In the genomic region with DNA sequence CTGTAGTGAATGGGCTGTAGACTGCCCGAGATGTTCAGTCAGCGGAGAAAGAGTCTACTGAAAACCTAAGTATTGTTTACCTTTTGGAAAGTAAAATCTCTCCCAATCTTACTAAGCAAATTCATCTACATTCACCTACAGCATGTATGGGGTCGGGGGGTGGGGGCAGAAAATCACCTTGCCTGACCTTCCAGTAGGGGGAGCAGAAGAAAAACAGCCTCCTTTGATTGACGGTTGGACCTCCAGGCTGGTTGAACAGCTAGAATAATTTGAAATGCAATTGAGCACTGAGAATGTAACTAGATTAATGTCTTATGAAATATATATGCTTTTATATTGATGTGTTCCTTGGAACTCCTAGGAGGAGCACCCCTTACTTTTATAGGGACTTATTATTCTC, we compare ENCODE assay signal across 1 cellular context.
TF ChIP-seq lines count a peak whose summit lies in the region.

No MANE protein-coding gene starts in this region.

TF ChIP-seq in WTC11, 78 proteins besides CTCF, POLR2A, EP300 and RAD21 (continued from another document):
- TF ChIP-seq, protein P1, sequence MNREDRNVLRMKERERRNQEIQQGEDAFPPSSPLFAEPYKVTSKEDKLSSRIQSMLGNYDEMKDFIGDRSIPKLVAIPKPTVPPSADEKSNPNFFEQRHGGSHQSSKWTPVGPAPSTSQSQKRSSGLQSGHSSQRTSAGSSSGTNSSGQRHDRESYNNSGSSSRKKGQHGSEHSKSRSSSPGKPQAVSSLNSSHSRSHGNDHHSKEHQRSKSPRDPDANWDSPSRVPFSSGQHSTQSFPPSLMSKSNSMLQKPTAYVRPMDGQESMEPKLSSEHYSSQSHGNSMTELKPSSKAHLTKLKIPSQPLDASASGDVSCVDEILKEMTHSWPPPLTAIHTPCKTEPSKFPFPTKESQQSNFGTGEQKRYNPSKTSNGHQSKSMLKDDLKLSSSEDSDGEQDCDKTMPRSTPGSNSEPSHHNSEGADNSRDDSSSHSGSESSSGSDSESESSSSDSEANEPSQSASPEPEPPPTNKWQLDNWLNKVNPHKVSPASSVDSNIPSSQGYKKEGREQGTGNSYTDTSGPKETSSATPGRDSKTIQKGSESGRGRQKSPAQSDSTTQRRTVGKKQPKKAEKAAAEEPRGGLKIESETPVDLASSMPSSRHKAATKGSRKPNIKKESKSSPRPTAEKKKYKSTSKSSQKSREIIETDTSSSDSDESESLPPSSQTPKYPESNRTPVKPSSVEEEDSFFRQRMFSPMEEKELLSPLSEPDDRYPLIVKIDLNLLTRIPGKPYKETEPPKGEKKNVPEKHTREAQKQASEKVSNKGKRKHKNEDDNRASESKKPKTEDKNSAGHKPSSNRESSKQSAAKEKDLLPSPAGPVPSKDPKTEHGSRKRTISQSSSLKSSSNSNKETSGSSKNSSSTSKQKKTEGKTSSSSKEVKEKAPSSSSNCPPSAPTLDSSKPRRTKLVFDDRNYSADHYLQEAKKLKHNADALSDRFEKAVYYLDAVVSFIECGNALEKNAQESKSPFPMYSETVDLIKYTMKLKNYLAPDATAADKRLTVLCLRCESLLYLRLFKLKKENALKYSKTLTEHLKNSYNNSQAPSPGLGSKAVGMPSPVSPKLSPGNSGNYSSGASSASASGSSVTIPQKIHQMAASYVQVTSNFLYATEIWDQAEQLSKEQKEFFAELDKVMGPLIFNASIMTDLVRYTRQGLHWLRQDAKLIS (CRISPR knock-in tag; IDR thresholded peaks at IDR 0.05; ENCODE audit: borderline replicate concordance), result no peak
- TF ChIP-seq FOXK1 (CRISPR knock-in tag; IDR thresholded peaks at IDR 0.05), result no peak
- TF ChIP-seq, protein P2, sequence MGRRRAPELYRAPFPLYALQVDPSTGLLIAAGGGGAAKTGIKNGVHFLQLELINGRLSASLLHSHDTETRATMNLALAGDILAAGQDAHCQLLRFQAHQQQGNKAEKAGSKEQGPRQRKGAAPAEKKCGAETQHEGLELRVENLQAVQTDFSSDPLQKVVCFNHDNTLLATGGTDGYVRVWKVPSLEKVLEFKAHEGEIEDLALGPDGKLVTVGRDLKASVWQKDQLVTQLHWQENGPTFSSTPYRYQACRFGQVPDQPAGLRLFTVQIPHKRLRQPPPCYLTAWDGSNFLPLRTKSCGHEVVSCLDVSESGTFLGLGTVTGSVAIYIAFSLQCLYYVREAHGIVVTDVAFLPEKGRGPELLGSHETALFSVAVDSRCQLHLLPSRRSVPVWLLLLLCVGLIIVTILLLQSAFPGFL (CRISPR knock-in tag; IDR thresholded peaks at IDR 0.05; ENCODE audit: borderline replicate concordance), result no peak
- TF ChIP-seq, protein P3, sequence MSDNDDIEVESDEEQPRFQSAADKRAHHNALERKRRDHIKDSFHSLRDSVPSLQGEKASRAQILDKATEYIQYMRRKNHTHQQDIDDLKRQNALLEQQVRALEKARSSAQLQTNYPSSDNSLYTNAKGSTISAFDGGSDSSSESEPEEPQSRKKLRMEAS (CRISPR knock-in tag; IDR thresholded peaks at IDR 0.05), result no peak
- TF ChIP-seq TCF7 (CRISPR knock-in tag; IDR thresholded peaks at IDR 0.05; ENCODE audit: low read depth), result no peak
- TF ChIP-seq, protein P4, sequence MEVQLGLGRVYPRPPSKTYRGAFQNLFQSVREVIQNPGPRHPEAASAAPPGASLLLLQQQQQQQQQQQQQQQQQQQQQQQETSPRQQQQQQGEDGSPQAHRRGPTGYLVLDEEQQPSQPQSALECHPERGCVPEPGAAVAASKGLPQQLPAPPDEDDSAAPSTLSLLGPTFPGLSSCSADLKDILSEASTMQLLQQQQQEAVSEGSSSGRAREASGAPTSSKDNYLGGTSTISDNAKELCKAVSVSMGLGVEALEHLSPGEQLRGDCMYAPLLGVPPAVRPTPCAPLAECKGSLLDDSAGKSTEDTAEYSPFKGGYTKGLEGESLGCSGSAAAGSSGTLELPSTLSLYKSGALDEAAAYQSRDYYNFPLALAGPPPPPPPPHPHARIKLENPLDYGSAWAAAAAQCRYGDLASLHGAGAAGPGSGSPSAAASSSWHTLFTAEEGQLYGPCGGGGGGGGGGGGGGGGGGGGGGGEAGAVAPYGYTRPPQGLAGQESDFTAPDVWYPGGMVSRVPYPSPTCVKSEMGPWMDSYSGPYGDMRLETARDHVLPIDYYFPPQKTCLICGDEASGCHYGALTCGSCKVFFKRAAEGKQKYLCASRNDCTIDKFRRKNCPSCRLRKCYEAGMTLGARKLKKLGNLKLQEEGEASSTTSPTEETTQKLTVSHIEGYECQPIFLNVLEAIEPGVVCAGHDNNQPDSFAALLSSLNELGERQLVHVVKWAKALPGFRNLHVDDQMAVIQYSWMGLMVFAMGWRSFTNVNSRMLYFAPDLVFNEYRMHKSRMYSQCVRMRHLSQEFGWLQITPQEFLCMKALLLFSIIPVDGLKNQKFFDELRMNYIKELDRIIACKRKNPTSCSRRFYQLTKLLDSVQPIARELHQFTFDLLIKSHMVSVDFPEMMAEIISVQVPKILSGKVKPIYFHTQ (CRISPR knock-in tag; IDR thresholded peaks at IDR 0.05), result no peak
- TF ChIP-seq ZBTB21 (CRISPR knock-in tag; IDR thresholded peaks at IDR 0.05; ENCODE audit: borderline replicate concordance), result no peak
- TF ChIP-seq, protein P5, sequence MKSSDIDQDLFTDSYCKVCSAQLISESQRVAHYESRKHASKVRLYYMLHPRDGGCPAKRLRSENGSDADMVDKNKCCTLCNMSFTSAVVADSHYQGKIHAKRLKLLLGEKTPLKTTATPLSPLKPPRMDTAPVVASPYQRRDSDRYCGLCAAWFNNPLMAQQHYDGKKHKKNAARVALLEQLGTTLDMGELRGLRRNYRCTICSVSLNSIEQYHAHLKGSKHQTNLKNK (CRISPR knock-in tag; IDR thresholded peaks at IDR 0.05), result no peak
- TF ChIP-seq, protein P6, sequence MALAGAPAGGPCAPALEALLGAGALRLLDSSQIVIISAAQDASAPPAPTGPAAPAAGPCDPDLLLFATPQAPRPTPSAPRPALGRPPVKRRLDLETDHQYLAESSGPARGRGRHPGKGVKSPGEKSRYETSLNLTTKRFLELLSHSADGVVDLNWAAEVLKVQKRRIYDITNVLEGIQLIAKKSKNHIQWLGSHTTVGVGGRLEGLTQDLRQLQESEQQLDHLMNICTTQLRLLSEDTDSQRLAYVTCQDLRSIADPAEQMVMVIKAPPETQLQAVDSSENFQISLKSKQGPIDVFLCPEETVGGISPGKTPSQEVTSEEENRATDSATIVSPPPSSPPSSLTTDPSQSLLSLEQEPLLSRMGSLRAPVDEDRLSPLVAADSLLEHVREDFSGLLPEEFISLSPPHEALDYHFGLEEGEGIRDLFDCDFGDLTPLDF (CRISPR knock-in tag; IDR thresholded peaks at IDR 0.05), result no peak
- no peak for TF ChIP-seq CBFB (CRISPR knock-in tag; IDR thresholded peaks at IDR 0.05; ENCODE audit: low read depth)
